8 cellular contexts compared by ENCODE assay signal in genomic region chr6:108737594-108738546, GRCh38.
DNase-seq lines count a peak whose midpoint lies in the region; ATAC-seq, FAIRE-seq and TF ChIP-seq lines count a peak whose summit lies in the region.

No MANE protein-coding gene starts in this region.

- no peaks in the 10 kb centered on the region for H3F3A ChIP-seq in PC-3 (ENCODE audit: low read length, unreplicated experiment)

- H3K4me1 ChIP-seq in PC-3 (ENCODE audit: insufficient read depth, low read length) (peaks cover 79% of the 10 kb centered on the region), endothelial cell of umbilical vein (ENCODE audit: control insufficient read depth, extremely low read depth, insufficient read depth, low read length) (peaks cover 40% of the 10 kb centered on the region)

- H3K9me3 ChIP-seq in PC-3 (ENCODE audit: low read length) (no peaks in the 10 kb centered on the region), endothelial cell of umbilical vein (replicated peaks; ENCODE audit: control insufficient read depth, insufficient read depth, low read length) (no peaks in the 10 kb centered on the region)

- peak overlapping the region; percentile 86 for H3K27ac ChIP-seq in PC-3 (ENCODE audit: low read length)
- H3K27ac ChIP-seq in endothelial cell of umbilical vein (ENCODE audit: insufficient read depth, low read depth, low read length): peak overlapping the region; percentile 62
- peak overlapping the region in 16 of 21 experiments; percentile 13 to 72 (median 46) for H3K27ac ChIP-seq in skin epidermis

- H3K4me3 ChIP-seq in PC-3 (ENCODE audit: low read length): no peak overlapping the region; the same call in 1 of the 2 replicates
- no peak overlapping the region for H3K4me3 ChIP-seq in endothelial cell of umbilical vein (replicated peaks in 1 of 3; ENCODE audit: insufficient read depth in 1 of 3, low read depth in 1 of 3, low read length in 3 of 3)
- H3K4me3 ChIP-seq in skin epidermis: no peak overlapping the region

- H2AFZ ChIP-seq in PC-3 (ENCODE audit: low read length) (no peak overlapping the region; the same call in 1 of the 2 replicates), endothelial cell of umbilical vein (ENCODE audit: low read depth, low read length) (peak overlapping the region; percentile 28)

- CTCF ChIA-PET in PC-3 (lab: Charles Lee): no interaction called here
- CTCF ChIA-PET in endothelial cell of umbilical vein (lab: Charles Lee): interaction anchor here (1.3 to 1.9 kb wide), 2 partner anchors 14 to 84 kb away, joined by 3 to 5 read pairs; no protein-coding TSS in a partner anchor

- intact Hi-C loops in PC-3 (cut with micrococcal nuclease) (loop anchor here (2.0 to 5.0 kb wide), 3 partner anchors 45 to 181 kb away; no protein-coding TSS in a partner anchor), endothelial cell of umbilical vein (cut with micrococcal nuclease) (loop anchor here (1.0 to 5.0 kb wide), 4 partner anchors 97 to 178 kb away; partner anchors contain the start of gene FOXO3)

- H3K9me1 ChIP-seq in endothelial cell of umbilical vein (replicated peaks; ENCODE audit: control insufficient read depth, extremely low read depth, insufficient read depth, low read length): no peaks in the 10 kb centered on the region

- BruUV-seq in PC-3 (replicated peaks; lab: Mats Ljungman, UMichigan) (TSS peak; percentile 76), endothelial cell of umbilical vein (replicated peaks; lab: Mats Ljungman, UMichigan) (TSS peak; percentile 86)

- H3K9me2 ChIP-seq in PC-3 (replicated peaks; ENCODE audit: low read length): no peaks in the 10 kb centered on the region

- no peaks in the 10 kb centered on the region for H3K36me3 ChIP-seq in PC-3 (ENCODE audit: low read depth, low read length)
- H3K36me3 ChIP-seq in endothelial cell of umbilical vein (ENCODE audit: control insufficient read depth in 2 of 2, extremely low read depth in 1 of 2, insufficient read depth in 2 of 2, low read length in 2 of 2): no peaks in the 10 kb centered on the region

- peak; percentile 93 for FAIRE-seq in endothelial cell of umbilical vein (lab: Jason Lieb, UNC)

- DNase-seq in GM04503 (ENCODE audit: low read depth): peak; percentile 92
- peak; percentile 90 for DNase-seq in PC-3
- peak; percentile 82 for DNase-seq in endothelial cell of umbilical vein (ENCODE audit: low read depth, low spot score)
- DNase-seq in iPS-NIHi7 (ENCODE audit: extremely low spot score): no peak
- no peak for DNase-seq in cerebellum (ENCODE audit: low spot score)

- H4K20me1 ChIP-seq in PC-3 (ENCODE audit: low read length): no peaks in the 10 kb centered on the region
- no peaks in the 10 kb centered on the region for H4K20me1 ChIP-seq in endothelial cell of umbilical vein (replicated peaks; ENCODE audit: control insufficient read depth, extremely low read depth, insufficient read depth, low read length)

- ATAC-seq in PC-3: peak; percentile 31
- no peak for ATAC-seq in HG03571 (IDR thresholded peaks at IDR 0.05; ENCODE audit: unreplicated experiment)
- no peak for ATAC-seq in HG03442 (IDR thresholded peaks at IDR 0.05; ENCODE audit: unreplicated experiment)

- dilution Hi-C loops in endothelial cell of umbilical vein (cut with MboI; ENCODE audit: extremely low pct_ligation_motif_present, low sequenced_read_pairs): no loop called here

- POLR2A ChIA-PET in PC-3 (lab: Charles Lee; ENCODE audit: unreplicated experiment): interaction anchor here (0.9 kb wide), 1 partner anchor 9 kb away, joined by 3 read pairs; no protein-coding TSS in a partner anchor
- POLR2A ChIA-PET in endothelial cell of umbilical vein (lab: Charles Lee): interaction anchor here (0.6 kb wide), 2 partner anchors 179 to 358 kb away, joined by 3 to 5 read pairs; no protein-coding TSS in a partner anchor

- H3K27me3 ChIP-seq in PC-3 (ENCODE audit: low read length) (no peaks in the 10 kb centered on the region), endothelial cell of umbilical vein (ENCODE audit: control insufficient read depth in 2 of 2, insufficient read depth in 2 of 2, low read length in 2 of 2) (no peaks in the 10 kb centered on the region)

- TF ChIP-seq CTCF in PC-3 (conservative IDR thresholded peaks at IDR 0.05; ENCODE audit: low read depth, low read length): no peak
- no peak for TF ChIP-seq CTCF in endothelial cell of umbilical vein (IDR thresholded peaks at IDR 0.05; ENCODE audit: extremely low read depth in 1 of 2, insufficient read depth in 1 of 2, low read depth in 1 of 2, low read length in 2 of 2)

- no peak for TF ChIP-seq POLR2A in endothelial cell of umbilical vein (IDR thresholded peaks at IDR 0.05; ENCODE audit: low read depth, low read length)

- H3K4me2 ChIP-seq in PC-3 (ENCODE audit: low read length): peak overlapping the region; percentile 76
- peak overlapping the region; percentile 54 for H3K4me2 ChIP-seq in endothelial cell of umbilical vein (ENCODE audit: insufficient read depth, low read length)

- H3K79me2 ChIP-seq in PC-3 (ENCODE audit: low read length): no peaks in the 10 kb centered on the region
- H3K79me2 ChIP-seq in endothelial cell of umbilical vein (ENCODE audit: control insufficient read depth, insufficient read depth, low read length): no peaks in the 10 kb centered on the region

- peak overlapping the region; percentile 61 for H3K9ac ChIP-seq in PC-3 (ENCODE audit: low read length)
- H3K9ac ChIP-seq in endothelial cell of umbilical vein (replicated peaks; ENCODE audit: extremely low read depth, insufficient read depth, low read length): no peak overlapping the region

TF ChIP-seq in endothelial cell of umbilical vein, 7 proteins besides CTCF, POLR2A, EP300 and RAD21:
- TF ChIP-seq JUN (IDR thresholded peaks at IDR 0.05; ENCODE audit: borderline replicate concordance, insufficient read depth, insufficient read length, low read depth): peak; percentile 70
- TF ChIP-seq EZH2 (IDR thresholded peaks at IDR 0.05; ENCODE audit: borderline replicate concordance, low read depth, low read length, severe bottlenecking): no peak
- no peak for TF ChIP-seq MYC (IDR thresholded peaks at IDR 0.05; ENCODE audit: low read depth, low read length)
- peak; percentile 94 for TF ChIP-seq FOS (IDR thresholded peaks at IDR 0.05; ENCODE audit: borderline replicate concordance, insufficient read depth, low read length)
- peak; percentile 96 for TF ChIP-seq GATA2 (IDR thresholded peaks at IDR 0.05; ENCODE audit: insufficient read depth, insufficient read length, low read depth, low read length)
- no peak for TF ChIP-seq MAX (IDR thresholded peaks at IDR 0.05; ENCODE audit: insufficient read depth, insufficient read length)
- peak; percentile 48 for TF ChIP-seq POLR2AphosphoS5 (IDR thresholded peaks at IDR 0.05; ENCODE audit: insufficient read depth, low read depth, low read length)

Comparison
In these comparisons a context has a peak if more than half of its experiments do, and no peak if none do; other contexts are left out.
1. DNase-seq: peak in GM04503 (single experiment), PC-3 (single experiment) and endothelial cell of umbilical vein (single experiment); none in iPS-NIHi7 (single experiment) and cerebellum (single experiment).
2. Peak in every context shown above with its lines, with median percentiles within 50 percentile points of each other: H3K27ac ChIP-seq.